In genomic region chr10:95414844-95415545, GRCh38 we compare ENCODE assay signal across 14 cellular contexts.
DNase-seq lines count a peak whose midpoint lies in the region; ATAC-seq and TF ChIP-seq lines count a peak whose summit lies in the region.
"Had no signal": no experiment of that assay in that cellular context is flagged by ENCODE, and none has a peak within 500 bp of the region (broad histone marks: within the 10 kb centered on the region; RNA-seq: fewer than 3 reads in every experiment).

No MANE protein-coding gene starts in this region.

- H3F3A ChIP-seq in neural progenitor cell (ENCODE audit: low read depth), result no peaks in the 10 kb centered on the region

- no peak overlapping the region for H3K27ac ChIP-seq in neural progenitor cell
- H3K27ac ChIP-seq in thoracic aorta, result peak overlapping the region; percentile 90 to 95
- H3K27ac ChIP-seq in CD8-positive, alpha-beta T cell (ENCODE audit: low read depth, low read length), result no peak overlapping the region
- H3K27ac ChIP-seq: neutrophil had no signal

- H3K4me2 ChIP-seq in neural progenitor cell, result no peak overlapping the region

- H3K36me3 ChIP-seq in neural progenitor cell (no peaks in the 10 kb centered on the region), thoracic aorta (peaks cover 46% of the 10 kb centered on the region)
- no peaks in the 10 kb centered on the region for H3K36me3 ChIP-seq in CD8-positive, alpha-beta T cell (ENCODE audit: insufficient read depth, low read length)
- H3K36me3 ChIP-seq: neutrophil had no signal

- DNase-seq in astrocyte of the hippocampus (ENCODE audit: low read depth, low spot score), result peak; percentile 48
- DNase-seq in Right ventricle myocardium inferior (ENCODE audit: missing footprints), result no peak
- DNase-seq in neural progenitor cell (ENCODE audit: low spot score), result no peak
- DNase-seq in thoracic aorta (ENCODE audit: low spot score), result no peak
- no peak for DNase-seq in CD8-positive, alpha-beta T cell
- no peak for DNase-seq in DMS114 treated with DMSO at 0.1 percent for 48 hours (lab: John Stamatoyannopoulos, UW; ENCODE audit: unreplicated experiment)
- DNase-seq: activated CD4-positive, CD25-positive, alpha-beta regulatory T cell treated with anti-CD3 and anti-CD28 coated beads, Interleukin-2, amount 50 U/mL, for 72 hours; effector CD8-positive, alpha-beta T cell; NCI-H1105; NCI-H510A had no signal

- POLR2A ChIA-PET in CD8-positive, alpha-beta T cell (lab: Charles Lee), result no interaction called here

- peaks cover 22% of the 10 kb centered on the region for H3K4me1 Mint-ChIP-seq in neural progenitor cell
- H3K4me1 Mint-ChIP-seq in CD8-positive, alpha-beta T cell (ENCODE audit: low read depth), result no peaks in the 10 kb centered on the region
- H3K4me1 Mint-ChIP-seq: IgD-negative memory B cell had no signal

- no peak overlapping the region for H2AFZ ChIP-seq in neural progenitor cell (replicated peaks)

- H3K9ac ChIP-seq in neural progenitor cell, result no peak overlapping the region

- H3K9me3 ChIP-seq in neural progenitor cell (ENCODE audit: low read depth) (no peaks in the 10 kb centered on the region), thoracic aorta (no peaks in the 10 kb centered on the region)
- H3K9me3 ChIP-seq in CD8-positive, alpha-beta T cell (ENCODE audit: low read length), result no peaks in the 10 kb centered on the region
- H3K9me3 ChIP-seq: neutrophil had no signal

- H3K4me3 Mint-ChIP-seq in neural progenitor cell, result no peak overlapping the region
- no peak overlapping the region for H3K4me3 Mint-ChIP-seq in CD8-positive, alpha-beta T cell
- H3K4me3 Mint-ChIP-seq: IgD-negative memory B cell had no signal

- intact Hi-C loops in Right ventricle myocardium inferior (cut with DNase I), result loop anchor here (5.0 kb wide), 1 partner anchor 38 kb away; no protein-coding TSS in a partner anchor
- intact Hi-C loops in CD8-positive, alpha-beta T cell (cut with DNase I, micrococcal nuclease), result no loop called here

- no peaks in the 10 kb centered on the region for H3K9me3 Mint-ChIP-seq in neural progenitor cell
- H3K9me3 Mint-ChIP-seq in CD8-positive, alpha-beta T cell, result no peaks in the 10 kb centered on the region
- H3K9me3 Mint-ChIP-seq: IgD-negative memory B cell had no signal

- peak overlapping the region; percentile 8 for H3K27ac Mint-ChIP-seq in neural progenitor cell
- H3K27ac Mint-ChIP-seq in CD8-positive, alpha-beta T cell, result no peak overlapping the region

- H3K4me1 ChIP-seq in neural progenitor cell (peaks cover 20% of the 10 kb centered on the region), thoracic aorta (ENCODE audit: control insufficient read depth in 1 of 2, low read depth in 2 of 2) (peaks cover 63 to 99% of the 10 kb centered on the region in 2 donors)
- H3K4me1 ChIP-seq in CD8-positive, alpha-beta T cell (ENCODE audit: insufficient read depth, low read length), result no peaks in the 10 kb centered on the region

- no peaks in the 10 kb centered on the region for H4K20me1 ChIP-seq in neural progenitor cell (ENCODE audit: low read depth)

- no peaks in the 10 kb centered on the region for H3K27me3 ChIP-seq in neural progenitor cell
- no peaks in the 10 kb centered on the region for H3K27me3 ChIP-seq in thoracic aorta (replicated peaks; ENCODE audit: insufficient read depth)
- no peaks in the 10 kb centered on the region for H3K27me3 ChIP-seq in CD8-positive, alpha-beta T cell (ENCODE audit: insufficient read depth, low read length)
- H3K27me3 ChIP-seq: neutrophil had no signal

- TF ChIP-seq CTCF in neural progenitor cell (IDR thresholded peaks at IDR 0.05), result no peak
- no peak for TF ChIP-seq CTCF in thoracic aorta (IDR thresholded peaks at IDR 0.05)
- TF ChIP-seq CTCF in CD8-positive, alpha-beta T cell (IDR thresholded peaks at IDR 0.05), result no peak

- peak; percentile 78 for ATAC-seq in Right ventricle myocardium inferior
- ATAC-seq in thoracic aorta (ENCODE audit: insufficient number of reproducible peaks, low FRiP score, low read depth), result peak; percentile 24
- no peak for ATAC-seq in esophagus mucosa
- no peak for ATAC-seq in CD8-positive, alpha-beta T cell
- no peak for ATAC-seq in HG03039 (IDR thresholded peaks at IDR 0.05; ENCODE audit: unreplicated experiment)

- no peaks in the 10 kb centered on the region for H3K27me3 Mint-ChIP-seq in neural progenitor cell (ENCODE audit: insufficient read depth, low read depth)
- no peaks in the 10 kb centered on the region for H3K27me3 Mint-ChIP-seq in CD8-positive, alpha-beta T cell (ENCODE audit: low read depth)
- H3K27me3 Mint-ChIP-seq: IgD-negative memory B cell had no signal

- H3K4me3 ChIP-seq in neural progenitor cell (no peak overlapping the region), thoracic aorta (peak overlapping the region; percentile 51)
- no peak overlapping the region for H3K4me3 ChIP-seq in CD8-positive, alpha-beta T cell (ENCODE audit: low read depth, low read length)

- H3K79me2 ChIP-seq in neural progenitor cell (ENCODE audit: low read depth), result no peaks in the 10 kb centered on the region

- CTCF ChIA-PET in CD8-positive, alpha-beta T cell (lab: Charles Lee), result interaction anchor here (1.2 kb wide), 1 partner anchor 16 kb away, joined by 3 read pairs; no protein-coding TSS in a partner anchor

- H3K36me3 Mint-ChIP-seq in neural progenitor cell, result peaks cover 7% of the 10 kb centered on the region
- no peaks in the 10 kb centered on the region for H3K36me3 Mint-ChIP-seq in CD8-positive, alpha-beta T cell
- H3K36me3 Mint-ChIP-seq: IgD-negative memory B cell had no signal

Comparison
In these comparisons a context has a peak if more than half of its experiments do, and no peak if none do; other contexts are left out.
1. ATAC-seq: peak in Right ventricle myocardium inferior (single experiment) and thoracic aorta (single experiment); none in esophagus mucosa (single experiment), CD8-positive, alpha-beta T cell (single experiment) and HG03039 (single experiment).
2. H3K27ac ChIP-seq: peak in thoracic aorta (2 of 2); none in neural progenitor cell (single experiment) and CD8-positive, alpha-beta T cell (single experiment).